In the genomic region with DNA sequence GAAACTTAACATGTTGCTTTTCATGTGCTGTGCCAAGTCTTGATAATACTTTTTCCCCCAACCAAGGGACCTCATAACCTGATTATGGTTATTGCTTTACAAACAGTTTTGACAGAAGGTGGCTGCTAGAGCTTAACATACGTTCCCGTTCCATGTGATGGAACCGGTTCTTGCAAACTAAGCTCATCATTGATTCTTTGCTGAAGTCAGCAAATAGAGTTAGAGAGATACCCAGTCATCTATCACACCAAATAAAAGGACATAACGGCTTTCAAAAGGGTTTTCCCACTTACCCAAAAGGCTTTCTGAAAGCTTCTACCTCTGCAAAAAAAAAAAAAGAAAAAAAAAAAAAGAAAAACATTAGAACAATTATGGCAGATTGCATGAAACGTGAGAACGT, we compare ENCODE assay signal across 23 cellular contexts.
"Had no signal": no experiment of that assay in that cellular context is flagged by ENCODE, and none has a peak within 500 bp of the region (broad histone marks: within the 10 kb centered on the region; RNA-seq: fewer than 3 reads in every experiment).

No MANE protein-coding gene starts in this region.

- DNase-seq: effector memory CD4-positive, alpha-beta T cell; heart left ventricle; hippocampal formation; kidney glomerular epithelial cell; mammary epithelial cell; naive thymus-derived CD4-positive, alpha-beta T cell; nephron progenitor cell; retina; spleen; stimulated activated CD4-positive, alpha-beta T cell treated with anti-CD3 and anti-CD28 coated beads, Interleukin-15, amount 100 ng/mL, for 24 hours; stimulated activated CD4-positive, alpha-beta T cell treated with anti-CD3 and anti-CD28 coated beads, Interleukin-1b, Interleukin-23, amount 100 ng/mL, for 48 hours; stimulated activated CD4-positive, alpha-beta T cell treated with anti-CD3 and anti-CD28 coated beads, Interleukin-4, amount 100 ng/mL, for 24 hours; tibial artery; upper lobe of right lung had no signal

- H3K9me3 ChIP-seq: heart left ventricle, prostate gland, spleen, tibial artery, upper lobe of right lung, vagina had no signal

- H3K27ac ChIP-seq: heart left ventricle, parathyroid adenoma, prostate gland, spleen, tibial artery, upper lobe of right lung, vagina had no signal

- H3K4me3 ChIP-seq: heart left ventricle, prostate gland, spleen, tibial artery, upper lobe of right lung, vagina had no signal

- H3K9ac ChIP-seq: parathyroid adenoma had no signal

- H3K4me1 ChIP-seq: heart left ventricle, parathyroid adenoma, prostate gland, spleen, tibial artery, upper lobe of right lung, vagina had no signal

- H3K27me3 ChIP-seq: heart left ventricle, spleen, tibial artery, upper lobe of right lung, vagina had no signal

- ATAC-seq: esophagus mucosa; heart left ventricle; left lobe of liver; naive thymus-derived CD4-positive, alpha-beta T cell; sciatic nerve; stimulated activated memory B cell treated with anti-CD40 and anti-IgM and Interleukin-4, amounts not matched to agents 10 μg/mL and 1 μg/mL and 100 μg/mL, for 72 hours; upper lobe of right lung had no signal

- H3K79me2 ChIP-seq: parathyroid adenoma had no signal

- H2AFZ ChIP-seq: parathyroid adenoma had no signal

- H3K36me3 ChIP-seq: prostate gland, spleen, tibial artery, upper lobe of right lung, vagina had no signal

- FAIRE-seq: endometrium, frontal cortex had no signal
